ENCODE assay signal across 17 cellular contexts in the genomic region with DNA sequence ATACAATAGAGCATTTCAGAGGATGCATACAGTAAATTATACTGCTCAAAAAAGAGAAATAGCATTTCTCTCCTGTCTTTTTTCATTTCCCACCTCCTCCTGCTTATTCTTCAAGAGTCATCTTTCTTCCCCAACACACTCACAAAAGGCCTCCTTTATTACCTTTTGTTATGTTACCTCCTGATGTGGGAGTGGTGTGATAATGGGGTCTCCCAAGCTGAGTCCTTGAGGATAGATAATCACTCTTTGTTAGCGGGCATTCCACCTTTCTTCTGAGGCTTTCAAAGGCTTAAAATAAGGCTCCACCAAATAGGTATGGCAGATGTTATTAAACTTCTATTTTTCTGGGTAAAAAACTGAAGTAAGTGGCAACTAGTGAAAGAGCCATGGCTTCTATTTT.
A peak's percentile ranks its signal among the peaks of the same experiment; 100 is the strongest.
DNase-seq lines count a peak whose midpoint lies in the region; ATAC-seq and TF ChIP-seq lines count a peak whose summit lies in the region.
"Had no signal": no experiment of that assay in that cellular context is flagged by ENCODE, and none has a peak within 500 bp of the region (broad histone marks: within the 10 kb centered on the region; RNA-seq: fewer than 3 reads in every experiment).

No MANE protein-coding gene starts in this region.

- H3K27me3 ChIP-seq in A673 (replicated peaks; ENCODE audit: insufficient read depth, low read depth, low read length, poor library complexity): no peaks in the 10 kb centered on the region
- no peaks in the 10 kb centered on the region for H3K27me3 ChIP-seq in HUES6 (ENCODE audit: control insufficient read depth, insufficient read depth, low read length)
- peaks cover 0 to 3% (median 0%) of the 10 kb centered on the region in 45 donors for H3K27me3 ChIP-seq in dorsolateral prefrontal cortex
- H3K27me3 ChIP-seq in spleen (replicated peaks in 1 of 7): no peaks in the 10 kb centered on the region

- TF ChIP-seq POLR2A in spleen (IDR thresholded peaks at IDR 0.05): no peak

- POLR2A ChIA-PET in A673 (lab: Charles Lee; ENCODE audit: low non-redundant PET): no interaction called here

- 84 to 96% (median 85%) methylated on average over 1 of the region's 1 CpG for WGBS in spleen, 5 donors

- ATAC-seq in HG02588 (IDR thresholded peaks at IDR 0.05; ENCODE audit: unreplicated experiment): no peak

- no peaks in the 10 kb centered on the region for H3K36me3 ChIP-seq in A673 (ENCODE audit: insufficient read depth, low read length, poor library complexity, severe bottlenecking)
- no peaks in the 10 kb centered on the region for H3K36me3 ChIP-seq in HUES6 (ENCODE audit: control insufficient read depth, insufficient read depth, low read length)
- no peaks in the 10 kb centered on the region for H3K36me3 ChIP-seq in SK-N-MC (ENCODE audit: insufficient read depth, low read length)
- H3K36me3 ChIP-seq in spleen: no peaks in the 10 kb centered on the region

- CTCF ChIA-PET in A673 (lab: Charles Lee): no interaction called here

- DNase-seq in A673 (ENCODE audit: low spot score) (no peak), SK-N-MC (ENCODE audit: low read depth, low spot score) (no peak), iPS-NIHi11 (ENCODE audit: low spot score) (peak; percentile 47), dorsolateral prefrontal cortex (no peak), kidney glomerular epithelial cell (lab: John Stamatoyannopoulos, UW) (no peak), spleen (no peak)
- DNase-seq: DMS 273 treated with DMSO at 0.1 percent for 48 hours, GOT3, NCI-H1048, NCI-H1436 treated with DMSO at 0.1 percent for 48 hours, NCI-H226, NCI-H524 treated with DMSO at 0.1 percent for 48 hours, RPMI8226, SIG-M5 had no signal

- BruUV-seq in A673 (replicated peaks; lab: Mats Ljungman, UMichigan): no TSS peak

- no peak overlapping the region for H3K4me3 ChIP-seq in A673 (ENCODE audit: low read depth, low read length, poor library complexity, severe bottlenecking)
- 0 out of 2 replicates have a peak overlapping the region, but pooled peaks have one; percentile 7 for H3K4me3 ChIP-seq in HUES6 (ENCODE audit: low read depth, low read length)
- no peak overlapping the region for H3K4me3 ChIP-seq in SK-N-MC
- H3K4me3 ChIP-seq in dorsolateral prefrontal cortex: no peak overlapping the region
- H3K4me3 ChIP-seq in spleen: no peak overlapping the region

- H3K27ac ChIP-seq in A673 (ENCODE audit: low read depth, low read length, poor library complexity, severe bottlenecking) (peak overlapping the region; percentile 52), HUES6 (ENCODE audit: low read depth, low read length) (no peak overlapping the region; the same call in 1 of the 2 replicates), SK-N-MC (peak overlapping the region; percentile 89), dorsolateral prefrontal cortex (peak overlapping the region in 1 of 59 donors; percentile 14), spleen (no peak overlapping the region)
- H3K27ac ChIP-seq: KMS-11 had no signal

- TF ChIP-seq CTCF in A673 (conservative IDR thresholded peaks at IDR 0.05; ENCODE audit: low read depth, low read length): no peak
- no peak for TF ChIP-seq CTCF in dorsolateral prefrontal cortex (IDR thresholded peaks at IDR 0.05 in 54 of 56, conservative IDR thresholded peaks at IDR 0.05 in 2 of 56; ENCODE audit: low read depth in 1 of 56, partially characterized antibody in 56 of 56)
- TF ChIP-seq CTCF in spleen (IDR thresholded peaks at IDR 0.05 in 8 of 11, conservative IDR thresholded peaks at IDR 0.05 in 3 of 11): no peak

- H3K9me3 ChIP-seq in A673 (ENCODE audit: low read depth, low read length, poor library complexity, severe bottlenecking) (no peaks in the 10 kb centered on the region), HUES6 (ENCODE audit: control insufficient read depth, insufficient read depth, low read depth, low read length) (no peaks in the 10 kb centered on the region), SK-N-MC (ENCODE audit: low read depth, low read length) (no peaks in the 10 kb centered on the region), spleen (no peaks in the 10 kb centered on the region)

- peaks cover 17% of the 10 kb centered on the region for H3K4me1 ChIP-seq in A673 (ENCODE audit: insufficient read depth, low read length, poor library complexity, severe bottlenecking)
- peaks cover 42% of the 10 kb centered on the region for H3K4me1 ChIP-seq in HUES6 (ENCODE audit: control insufficient read depth, insufficient read depth, low read length)
- no peaks in the 10 kb centered on the region for H3K4me1 ChIP-seq in spleen

- H3K9ac ChIP-seq in HUES6 (ENCODE audit: low read length) (no peak overlapping the region), SK-N-MC (ENCODE audit: insufficient read length) (peak overlapping the region; percentile 66)
- H3K9ac ChIP-seq: KMS-11 had no signal

- intact Hi-C loops in A673 (cut with micrococcal nuclease; ENCODE audit: unreplicated experiment) (loop anchor here (5.0 kb wide), 3 partner anchors 105 to 1505 kb away; no protein-coding TSS in a partner anchor), dorsolateral prefrontal cortex (cut with DNase I) (loop anchor here (10.0 kb wide), 3 partner anchors 277 to 1507 kb away; no protein-coding TSS in a partner anchor), spleen (cut with DNase I; ENCODE audit: low total_unique reads) (no loop called here)

Comparison
In these comparisons a context has a peak if more than half of its experiments do, and no peak if none do; other contexts are left out.
1. H3K27ac ChIP-seq: peak in A673 (single experiment) and SK-N-MC (single experiment); none in HUES6 (single experiment) and spleen (0 of 8).